Comparison of ENCODE assay signal across 11 cellular contexts in genomic region chr2:61439241-61440002, GRCh38. TPM values are rescaled to one million over a fixed set of nuclear protein-coding genes. Genes with fewer than 3 reads are reported as not detected.
DNase-seq lines count a peak whose midpoint lies in the region; ATAC-seq and TF ChIP-seq lines count a peak whose summit lies in the region.
"Had no signal": no experiment of that assay in that cellular context is flagged by ENCODE, and none has a peak within 500 bp of the region (broad histone marks: within the 10 kb centered on the region; RNA-seq: fewer than 3 reads in every experiment).

No MANE protein-coding gene starts in this region.

- ATAC-seq in DND-41 (ENCODE audit: insufficient read depth, low read depth) (peak; percentile 64), Panc1 (peak; percentile 60), right cardiac atrium (peak; percentile 74 to 79), HG03108 (IDR thresholded peaks at IDR 0.05; ENCODE audit: unreplicated experiment) (no peak)
- ATAC-seq: activated CD4-positive, alpha-beta T cell treated with anti-CD3 and anti-CD28 coated beads for 36 hours had no signal

- DNase-seq in DND-41 (no peak), Panc1 (ENCODE audit: low read depth, low spot score) (no peak), right cardiac atrium (peak; percentile 50 to 80 (median 78)), HuH-7.5 (ENCODE audit: low spot score) (no peak), SIG-M5 (lab: John Stamatoyannopoulos, UW) (no peak), NCI-H226 (no peak)
- DNase-seq: activated CD4-positive, alpha-beta T cell treated with anti-CD3 and anti-CD28 coated beads for 36 hours; mammary epithelial cell; stimulated activated CD4-positive, alpha-beta T cell treated with anti-CD3 and anti-CD28 coated beads, Interleukin-4, amount 100 ng/mL, for 4 hours had no signal

- H3K27ac ChIP-seq in DND-41 (ENCODE audit: low read length) (no peak overlapping the region), Panc1 (ENCODE audit: low read length) (no peak overlapping the region), right cardiac atrium (ENCODE audit: low read length) (no peak overlapping the region), skeletal muscle tissue (ENCODE audit: low read depth, low read length) (peak overlapping the region; percentile 9)

- CTCF ChIA-PET in Panc1 (lab: Charles Lee) = no interaction called here

- H3K36me3 ChIP-seq in DND-41 (ENCODE audit: insufficient read depth, low read length) = peaks cover 14% of the 10 kb centered on the region; the same call in 1 of the 2 replicates
- H3K36me3 ChIP-seq in Panc1 (ENCODE audit: control insufficient read depth, insufficient read depth, low read length) = no peaks in the 10 kb centered on the region
- H3K36me3 ChIP-seq in skeletal muscle tissue (ENCODE audit: control insufficient read depth in 3 of 3, insufficient read depth in 3 of 3, low read length in 3 of 3) = no peaks in the 10 kb centered on the region

- TF ChIP-seq CTCF in DND-41 (IDR thresholded peaks at IDR 0.05; ENCODE audit: borderline replicate concordance, extremely low read depth, low read length, poor library complexity, severe bottlenecking) (no peak), Panc1 (IDR thresholded peaks at IDR 0.05) (no peak)

- no peaks in the 10 kb centered on the region for H3K27me3 ChIP-seq in DND-41 (ENCODE audit: insufficient read depth, low read length, poor library complexity)
- no peaks in the 10 kb centered on the region for H3K27me3 ChIP-seq in Panc1 (ENCODE audit: control insufficient read depth, insufficient read depth, low read length)
- H3K27me3 ChIP-seq in right cardiac atrium (ENCODE audit: control insufficient read depth, insufficient read depth) = no peaks in the 10 kb centered on the region
- H3K27me3 ChIP-seq in skeletal muscle tissue (ENCODE audit: control insufficient read depth in 3 of 3, insufficient read depth in 3 of 3, low read length in 3 of 3) = no peaks in the 10 kb centered on the region

- POLR2A ChIA-PET in Panc1 (lab: Charles Lee) = no interaction called here

- intact Hi-C loops in Panc1 (cut with micrococcal nuclease; ENCODE audit: unreplicated experiment) = no loop called here
- intact Hi-C loops in right cardiac atrium (cut with DNase I) = no loop called here

- BruUV-seq in Panc1 (replicated peaks; lab: Mats Ljungman, UMichigan) = no TSS peak

- H3K4me3 ChIP-seq in DND-41 (ENCODE audit: low read depth in 1 of 2, low read length in 2 of 2) (no peak overlapping the region), Panc1 (ENCODE audit: low read depth in 2 of 2, low read length in 2 of 2) (no peak overlapping the region), right cardiac atrium (ENCODE audit: low read length) (no peak overlapping the region), skeletal muscle tissue (ENCODE audit: low read length in 3 of 3) (peak overlapping the region in 2 of 3 donors; percentile 28 to 37)

- H2AFZ ChIP-seq in DND-41 (ENCODE audit: low read depth, low read length) = no peak overlapping the region

- in situ Hi-C loops in Panc1 (cut with HindIII; ENCODE audit: low pct_unique_long_range_greater_than_20kb, low sequenced_read_pairs) = no loop called here

- 61% methylated on average over 7 of the region's 7 CpGs for WGBS in right cardiac atrium

- peaks cover 98% of the 10 kb centered on the region for H3K79me2 ChIP-seq in DND-41 (ENCODE audit: insufficient read depth, low read length)

- H4K20me1 ChIP-seq in DND-41 (ENCODE audit: insufficient read depth, low read length) = peaks cover 38% of the 10 kb centered on the region

- H3K9ac ChIP-seq in DND-41 (ENCODE audit: low read depth, low read length) = no peak overlapping the region
- H3K9ac ChIP-seq in skeletal muscle tissue (ENCODE audit: low read depth in 1 of 3, low read length in 3 of 3) = peak overlapping the region in 2 of 3 donors; percentile 7 to 65

- peaks cover 5% of the 10 kb centered on the region for H3K9me3 ChIP-seq in DND-41 (ENCODE audit: insufficient read depth, low read length, severe bottlenecking)
- no peaks in the 10 kb centered on the region for H3K9me3 ChIP-seq in Panc1 (ENCODE audit: control insufficient read depth, insufficient read depth, low read depth, low read length)
- no peaks in the 10 kb centered on the region for H3K9me3 ChIP-seq in right cardiac atrium (ENCODE audit: control insufficient read depth, low read length)
- H3K9me3 ChIP-seq in skeletal muscle tissue (ENCODE audit: control insufficient read depth in 3 of 3, low read length in 3 of 3) = no peaks in the 10 kb centered on the region

- H3K4me1 ChIP-seq in DND-41 (ENCODE audit: insufficient read depth, low read length) (no peaks in the 10 kb centered on the region), Panc1 (ENCODE audit: control insufficient read depth, insufficient read depth, low read length) (peaks cover 21% of the 10 kb centered on the region), right cardiac atrium (ENCODE audit: control insufficient read depth, insufficient read depth, low read length) (peaks cover 8% of the 10 kb centered on the region), skeletal muscle tissue (ENCODE audit: control insufficient read depth in 3 of 3, insufficient read depth in 3 of 3, low read length in 3 of 3) (peaks cover 32 to 41% (median 40%) of the 10 kb centered on the region in 3 donors)

- H3K4me2 ChIP-seq in DND-41 (ENCODE audit: insufficient read depth, low read length) = no peak overlapping the region

RNA-seq across cellular contexts. Expression of gene USP34, which starts 31.5 kb away (rescaled TPM):
- 91.4 TPM for total RNA-seq in Panc1 (2021; ENCODE audit: unreplicated experiment)
- 37.1 TPM for polyA plus RNA-seq in Panc1 (2012; ENCODE audit: insufficient read length)
- 10 to 100 TPM; 58.8 to 78.0 (median 63.9) TPM for total RNA-seq in right cardiac atrium
- 37.3 TPM for polyA plus RNA-seq in right cardiac atrium
- total RNA-seq in skeletal muscle tissue = 108 TPM

Comparison
In these comparisons a context has a peak if more than half of its experiments do, and no peak if none do; other contexts are left out.
1. DNase-seq: peak in right cardiac atrium (3 of 3); none in DND-41 (single experiment), Panc1 (single experiment), HuH-7.5 (single experiment), SIG-M5 (single experiment) and NCI-H226 (single experiment).
2. H3K4me3 ChIP-seq: peak in skeletal muscle tissue (2 of 3); none in DND-41 (0 of 2), Panc1 (0 of 2) and right cardiac atrium (single experiment).